In the genomic region with DNA sequence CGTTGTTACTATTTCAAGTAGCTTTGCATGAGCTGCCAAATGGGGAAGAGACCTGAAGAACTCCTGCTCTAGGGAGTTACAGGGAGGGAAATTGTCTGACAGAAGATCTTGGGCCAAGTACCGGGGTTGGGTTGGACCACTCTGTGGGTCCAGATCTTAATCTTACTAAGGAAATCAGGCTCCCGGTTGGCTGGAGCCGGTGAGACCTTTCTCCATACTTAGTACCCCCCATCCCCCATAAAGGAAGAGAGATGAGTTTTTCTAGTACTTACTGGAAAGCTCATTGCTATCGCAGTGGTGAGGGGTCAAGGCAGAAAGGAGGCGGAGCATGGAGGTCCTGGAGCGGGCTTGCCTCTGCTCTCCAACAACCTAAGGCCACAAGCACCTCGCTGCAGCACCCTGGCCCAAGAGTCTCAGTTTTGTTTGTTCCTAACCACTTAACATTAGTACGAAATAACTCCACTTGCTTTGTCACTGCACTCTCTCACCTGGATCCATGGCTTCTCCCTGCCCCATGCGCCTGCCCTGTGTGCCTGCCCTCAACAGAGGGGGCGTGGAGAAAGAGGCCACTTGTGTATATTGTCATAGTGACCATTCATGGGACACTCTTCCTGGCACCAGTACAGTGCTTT, we compare ENCODE assay signal across 12 cellular contexts.
"Had no signal": no experiment of that assay in that cellular context is flagged by ENCODE, and none has a peak within 500 bp of the region (broad histone marks: within the 10 kb centered on the region; RNA-seq: fewer than 3 reads in every experiment).

No MANE protein-coding gene starts in this region.

- DNase-seq: activated CD4-positive, alpha-beta T cell treated with anti-CD3 and anti-CD28 coated beads, Interleukin-2, amount 50 U/mL, for 1 hour; amniotic stem cell; dorsolateral prefrontal cortex; glutamatergic neuron; SIG-M5; T-helper 17 cell; trophoblast cell had no signal

- H3K4me1 Mint-ChIP-seq: activated naive CD4-positive, alpha-beta T cell treated with anti-CD3 and anti-CD28 coated beads, Interleukin-2, amount 50 U/mL, for 24 hours; mesothelial cell of epicardium had no signal

- FAIRE-seq: TTC549 had no signal

- H3K4me3 Mint-ChIP-seq: activated naive CD4-positive, alpha-beta T cell treated with anti-CD3 and anti-CD28 coated beads, Interleukin-2, amount 50 U/mL, for 24 hours; brain; mesothelial cell of epicardium; T-helper 17 cell had no signal

- ATAC-seq: left lobe of liver, T-helper 17 cell had no signal

- H3K27ac Mint-ChIP-seq: activated naive CD4-positive, alpha-beta T cell treated with anti-CD3 and anti-CD28 coated beads, Interleukin-2, amount 50 U/mL, for 24 hours; brain; mesothelial cell of epicardium; T-helper 17 cell had no signal

- H3K27me3 Mint-ChIP-seq: activated naive CD4-positive, alpha-beta T cell treated with anti-CD3 and anti-CD28 coated beads, Interleukin-2, amount 50 U/mL, for 24 hours; brain; T-helper 17 cell had no signal

- H3K27ac ChIP-seq: dorsolateral prefrontal cortex had no signal

- H3K9me3 Mint-ChIP-seq: activated naive CD4-positive, alpha-beta T cell treated with anti-CD3 and anti-CD28 coated beads, Interleukin-2, amount 50 U/mL, for 24 hours; brain; mesothelial cell of epicardium had no signal

- H3K4me3 ChIP-seq: dorsolateral prefrontal cortex had no signal

- H3K27me3 ChIP-seq: dorsolateral prefrontal cortex had no signal
